8 cellular contexts compared by ENCODE assay signal in genomic region chr4:109730294-109731051, GRCh38. TPM values are rescaled to one million over a fixed set of nuclear protein-coding genes. Genes with fewer than 3 reads are reported as not detected.
DNase-seq lines count a peak whose midpoint lies in the region; ATAC-seq, FAIRE-seq and TF ChIP-seq lines count a peak whose summit lies in the region.

No MANE protein-coding gene starts in this region.

- H3K4me3 Mint-ChIP-seq in activated naive CD4-positive, alpha-beta T cell treated with anti-CD3 and anti-CD28 coated beads, Interleukin-2, amount 50 U/mL, for 24 hours: peak overlapping the region; percentile 85

- peaks cover 29% of the 10 kb centered on the region for H3K27me3 ChIP-seq in neutrophil

- H3K9me3 Mint-ChIP-seq in activated naive CD4-positive, alpha-beta T cell treated with anti-CD3 and anti-CD28 coated beads, Interleukin-2, amount 50 U/mL, for 24 hours: no peaks in the 10 kb centered on the region

- no peak for TF ChIP-seq CTCF in neutrophil (IDR thresholded peaks at IDR 0.05)

- H3K36me3 Mint-ChIP-seq in activated naive CD4-positive, alpha-beta T cell treated with anti-CD3 and anti-CD28 coated beads, Interleukin-2, amount 50 U/mL, for 24 hours: peaks cover 6% of the 10 kb centered on the region

- H3K4me1 Mint-ChIP-seq in activated naive CD4-positive, alpha-beta T cell treated with anti-CD3 and anti-CD28 coated beads, Interleukin-2, amount 50 U/mL, for 24 hours: peaks cover 28% of the 10 kb centered on the region

- no peaks in the 10 kb centered on the region for H3K9me3 ChIP-seq in neutrophil

- FAIRE-seq in GM12891 (lab: Jason Lieb, UNC): no peak

- TF ChIP-seq POLR2A in GM12891 (IDR thresholded peaks at IDR 0.05; ENCODE audit: low read depth, low read length): no peak

- peak; percentile 62 for DNase-seq in A172 (ENCODE audit: low spot score)
- DNase-seq in GM04503 (ENCODE audit: low read depth): peak; percentile 28
- peak; percentile 35 for DNase-seq in MV-4-11 (lab: John Stamatoyannopoulos, UW)
- peak; percentile 12 for DNase-seq in glomerular endothelial cell (ENCODE audit: extremely low read depth, low read depth, low spot score)
- DNase-seq in GM12891 (ENCODE audit: insufficient read length, low spot score): no peak

- peak overlapping the region; percentile 76 to 83 for H3K4me3 ChIP-seq in neutrophil (ENCODE audit: low read depth in 1 of 2, low read length in 1 of 2)

- peak overlapping the region; percentile 68 for H3K27ac Mint-ChIP-seq in activated naive CD4-positive, alpha-beta T cell treated with anti-CD3 and anti-CD28 coated beads, Interleukin-2, amount 50 U/mL, for 24 hours

- H3K27ac ChIP-seq in neutrophil: peak overlapping the region; percentile 59

- H3K27me3 Mint-ChIP-seq in activated naive CD4-positive, alpha-beta T cell treated with anti-CD3 and anti-CD28 coated beads, Interleukin-2, amount 50 U/mL, for 24 hours: no peaks in the 10 kb centered on the region

- H3K4me1 ChIP-seq in neutrophil (ENCODE audit: control insufficient read depth in 1 of 2, insufficient read depth in 1 of 2, low read depth in 1 of 2, low read length in 1 of 2): peaks cover 15 to 17% of the 10 kb centered on the region in 2 experiments

- ATAC-seq in HG02623 (IDR thresholded peaks at IDR 0.05; ENCODE audit: unreplicated experiment): peak; percentile 36

- H3K36me3 ChIP-seq in neutrophil: no peaks in the 10 kb centered on the region

TF ChIP-seq in GM12891, 5 proteins besides CTCF, POLR2A, EP300 and RAD21:
- TF ChIP-seq TAF1 (IDR thresholded peaks at IDR 0.05; ENCODE audit: low read depth, low read length) (no peak), POLR2AphosphoS5 (IDR thresholded peaks at IDR 0.05; ENCODE audit: low read depth, low read length) (no peak), PAX5 (IDR thresholded peaks at IDR 0.05; ENCODE audit: insufficient read depth, low read length, severe bottlenecking) (no peak), POU2F2 (IDR thresholded peaks at IDR 0.05; ENCODE audit: low read depth, low read length) (no peak), SPI1 (IDR thresholded peaks at IDR 0.05; ENCODE audit: low read depth, low read length) (no peak)

RNA-seq across cellular contexts. Expression of gene PLA2G12A, which starts 0.6 kb away (rescaled TPM):
- 19.9 and 29.4 TPM in 2 replicates for total RNA-seq in A172 (2014; rRNA removed; shearing (Covaris generic))
- 10.3 and 39.8 TPM in 2 replicates for total RNA-seq in glomerular endothelial cell
- polyA plus RNA-seq in GM12891 (2012; ENCODE audit: low read depth, missing spikeins): 7.9 TPM

RNA-seq across cellular contexts. Expression of gene CASP6, which starts 27.2 kb away (rescaled TPM):
- total RNA-seq in A172 (2014; rRNA removed; shearing (Covaris generic)): 73.2 and 74.0 TPM in 2 replicates
- total RNA-seq in glomerular endothelial cell: 33.0 and 37.6 TPM in 2 replicates
- polyA plus RNA-seq in GM12891 (2012; ENCODE audit: low read depth, missing spikeins): 10.1 TPM
